1 cellular context compared by ENCODE assay signal in genomic region chr7:77799078-77799964, GRCh38.
TF ChIP-seq lines count a peak whose summit lies in the region.

No MANE protein-coding gene starts in this region.

TF ChIP-seq in HepG2, 621 proteins besides CTCF, POLR2A, EP300 and RAD21 (continued from another document and continues in another):
- TF ChIP-seq ZGPAT (CRISPR knock-in tag; IDR thresholded peaks at IDR 0.05) = no peak
- TF ChIP-seq GATA4 (IDR thresholded peaks at IDR 0.05; ENCODE audit: borderline replicate concordance, low read depth) = no peak
- TF ChIP-seq ZBTB3 (CRISPR knock-in tag; IDR thresholded peaks at IDR 0.05; ENCODE audit: borderline replicate concordance, low read depth) = no peak; the same call in 1 of the 2 replicates
- no peak for TF ChIP-seq ZNF557 (CRISPR knock-in tag; IDR thresholded peaks at IDR 0.05)
- no peak for TF ChIP-seq ZNF496 (CRISPR knock-in tag; IDR thresholded peaks at IDR 0.05; ENCODE audit: insufficient replicate concordance)
- no peak for TF ChIP-seq SRSF9 (IDR thresholded peaks at IDR 0.05; ENCODE audit: borderline replicate concordance, insufficient read depth, low read depth, low read length, poor library complexity, severe bottlenecking)
- TF ChIP-seq TAF1 (CRISPR knock-in tag; IDR thresholded peaks at IDR 0.05) = peak; percentile 22; the same call in 1 of the 2 replicates
- TF ChIP-seq IKZF1 (IDR thresholded peaks at IDR 0.05) = no peak
- no peak; the same call in 1 of the 2 replicates for TF ChIP-seq DNMT1 (CRISPR knock-in tag; IDR thresholded peaks at IDR 0.05)
- no peak for TF ChIP-seq ZNF740 (CRISPR knock-in tag; IDR thresholded peaks at IDR 0.05)
- no peak for TF ChIP-seq RORA (CRISPR knock-in tag; IDR thresholded peaks at IDR 0.05)
- no peak for TF ChIP-seq SP140L (CRISPR knock-in tag; IDR thresholded peaks at IDR 0.05; ENCODE audit: borderline replicate concordance)
- 0 out of 2 replicates have a peak, but pooled peaks have one; percentile 49 for TF ChIP-seq ZFYVE20 (CRISPR knock-in tag; IDR thresholded peaks at IDR 0.05; ENCODE audit: borderline replicate concordance, low read depth)
- TF ChIP-seq ZNF761 (CRISPR knock-in tag; conservative IDR thresholded peaks at IDR 0.05) = no peak; the same call in 1 of the 2 replicates
- no peak for TF ChIP-seq ZKSCAN5 (CRISPR knock-in tag; IDR thresholded peaks at IDR 0.05)
- no peak; the same call in 1 of the 2 replicates for TF ChIP-seq ZBTB14 (CRISPR knock-in tag; IDR thresholded peaks at IDR 0.05)
- 0 out of 2 replicates have a peak, but pooled peaks have one; percentile 3 for TF ChIP-seq SAP130 (CRISPR knock-in tag; IDR thresholded peaks at IDR 0.05; ENCODE audit: low read depth)
- no peak for TF ChIP-seq CREB1 (IDR thresholded peaks at IDR 0.05)
- TF ChIP-seq CREB1 (CRISPR knock-in tag; IDR thresholded peaks at IDR 0.05) = no peak
- TF ChIP-seq SNAPC4 (CRISPR knock-in tag; IDR thresholded peaks at IDR 0.05) = no peak
- no peak for TF ChIP-seq SOX5 (CRISPR knock-in tag; IDR thresholded peaks at IDR 0.05; ENCODE audit: borderline replicate concordance)
- TF ChIP-seq ZNF672 (CRISPR knock-in tag; IDR thresholded peaks at IDR 0.05) = no peak
- no peak for TF ChIP-seq AKAP8 (CRISPR knock-in tag; IDR thresholded peaks at IDR 0.05)
- no peak for TF ChIP-seq XBP1 (CRISPR knock-in tag; IDR thresholded peaks at IDR 0.05)
- TF ChIP-seq ZFP91 (CRISPR knock-in tag; IDR thresholded peaks at IDR 0.05; ENCODE audit: borderline replicate concordance) = peak; percentile 61; the same call in 1 of the 2 replicates
- TF ChIP-seq MED8 (CRISPR knock-in tag; IDR thresholded peaks at IDR 0.05; ENCODE audit: insufficient replicate concordance) = no peak
- TF ChIP-seq GATAD2A (CRISPR knock-in tag; IDR thresholded peaks at IDR 0.05) = no peak
- no peak for TF ChIP-seq RBAK (CRISPR knock-in tag; IDR thresholded peaks at IDR 0.05)
- no peak for TF ChIP-seq NFYB (CRISPR knock-in tag; IDR thresholded peaks at IDR 0.05)
- TF ChIP-seq ZBTB42 (CRISPR knock-in tag; IDR thresholded peaks at IDR 0.05) = no peak
- TF ChIP-seq ZNF207 (IDR thresholded peaks at IDR 0.05; ENCODE audit: borderline replicate concordance) = no peak
- TF ChIP-seq ZNF451 (CRISPR knock-in tag; IDR thresholded peaks at IDR 0.05) = no peak; the same call in 1 of the 2 replicates
- no peak for TF ChIP-seq HHEX (CRISPR knock-in tag; IDR thresholded peaks at IDR 0.05)
- no peak for TF ChIP-seq CREM (IDR thresholded peaks at IDR 0.05)
- TF ChIP-seq CREM (CRISPR knock-in tag; IDR thresholded peaks at IDR 0.05) = no peak
- TF ChIP-seq ZNF800 (CRISPR knock-in tag; IDR thresholded peaks at IDR 0.05) = no peak
- TF ChIP-seq HNRNPH1 (optimal IDR thresholded peaks at IDR 0.05; ENCODE audit: low read depth, low read length) = no peak
- peak; percentile 69; the same call in 1 of the 2 replicates for TF ChIP-seq MTA1 (CRISPR knock-in tag; IDR thresholded peaks at IDR 0.05; ENCODE audit: borderline replicate concordance)
- no peak for TF ChIP-seq E2F5 (CRISPR knock-in tag; conservative IDR thresholded peaks at IDR 0.05)
- TF ChIP-seq ZNF549 (CRISPR knock-in tag; IDR thresholded peaks at IDR 0.05) = no peak
- TF ChIP-seq MIER3 (CRISPR knock-in tag; IDR thresholded peaks at IDR 0.05; ENCODE audit: borderline replicate concordance) = no peak
- no peak; the same call in 1 of the 2 replicates for TF ChIP-seq ZNF232 (CRISPR knock-in tag; IDR thresholded peaks at IDR 0.05; ENCODE audit: borderline replicate concordance)
- TF ChIP-seq SRF (IDR thresholded peaks at IDR 0.05; ENCODE audit: low read depth, low read length) = no peak
- TF ChIP-seq KAT7 (CRISPR knock-in tag; IDR thresholded peaks at IDR 0.05; ENCODE audit: borderline replicate concordance) = peak; percentile 77; the same call in 1 of the 2 replicates
- 0 out of 2 replicates have a peak, but pooled peaks have one; percentile 35 for TF ChIP-seq GPN1 (CRISPR knock-in tag; IDR thresholded peaks at IDR 0.05; ENCODE audit: borderline replicate concordance)
- TF ChIP-seq FOXA3 (CRISPR knock-in tag; IDR thresholded peaks at IDR 0.05) = no peak
- no peak for TF ChIP-seq PBX2 (CRISPR knock-in tag; IDR thresholded peaks at IDR 0.05)
- no peak for TF ChIP-seq ZNF256 (CRISPR knock-in tag; conservative IDR thresholded peaks at IDR 0.05)
- no peak for TF ChIP-seq ZBTB4 (CRISPR knock-in tag; IDR thresholded peaks at IDR 0.05; ENCODE audit: borderline replicate concordance)
- no peak for TF ChIP-seq ZNF263 (CRISPR knock-in tag; IDR thresholded peaks at IDR 0.05)
